In the genomic region with DNA sequence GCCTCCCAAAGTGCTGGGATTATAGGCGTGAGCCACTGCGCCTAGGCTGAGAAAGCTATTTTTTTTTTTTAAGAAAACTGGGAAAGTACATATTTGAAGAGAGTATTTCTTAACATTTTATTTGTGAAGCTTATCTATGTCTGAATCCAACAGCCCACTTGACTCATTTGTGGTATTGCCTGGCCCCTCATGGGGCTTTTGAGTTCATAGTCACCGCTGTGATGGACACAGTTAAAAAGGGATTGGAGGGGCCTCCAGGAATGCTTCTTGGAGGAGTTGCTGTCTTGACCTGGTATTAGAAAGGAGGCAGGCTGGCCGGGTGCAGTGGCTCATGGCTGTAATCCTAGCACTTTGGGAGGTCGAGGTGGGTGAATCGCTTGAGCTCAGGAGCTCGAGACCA, we compare ENCODE assay signal across 1 cellular context.
TF ChIP-seq lines count a peak whose summit lies in the region.

No MANE protein-coding gene starts in this region.

TF ChIP-seq in IMR-90, 13 proteins besides CTCF, POLR2A, EP300 and RAD21:
- TF ChIP-seq MAZ (IDR thresholded peaks at IDR 0.05; ENCODE audit: borderline replicate concordance, low read depth, low read length): no peak
- TF ChIP-seq CEBPB (IDR thresholded peaks at IDR 0.05; ENCODE audit: low read depth, low read length): no peak
- no peak for TF ChIP-seq NFE2L2 (IDR thresholded peaks at IDR 0.05; ENCODE audit: low read depth, low read length)
- TF ChIP-seq RFX5 (IDR thresholded peaks at IDR 0.05; ENCODE audit: low read depth, low read length): no peak
